In the genomic region with DNA sequence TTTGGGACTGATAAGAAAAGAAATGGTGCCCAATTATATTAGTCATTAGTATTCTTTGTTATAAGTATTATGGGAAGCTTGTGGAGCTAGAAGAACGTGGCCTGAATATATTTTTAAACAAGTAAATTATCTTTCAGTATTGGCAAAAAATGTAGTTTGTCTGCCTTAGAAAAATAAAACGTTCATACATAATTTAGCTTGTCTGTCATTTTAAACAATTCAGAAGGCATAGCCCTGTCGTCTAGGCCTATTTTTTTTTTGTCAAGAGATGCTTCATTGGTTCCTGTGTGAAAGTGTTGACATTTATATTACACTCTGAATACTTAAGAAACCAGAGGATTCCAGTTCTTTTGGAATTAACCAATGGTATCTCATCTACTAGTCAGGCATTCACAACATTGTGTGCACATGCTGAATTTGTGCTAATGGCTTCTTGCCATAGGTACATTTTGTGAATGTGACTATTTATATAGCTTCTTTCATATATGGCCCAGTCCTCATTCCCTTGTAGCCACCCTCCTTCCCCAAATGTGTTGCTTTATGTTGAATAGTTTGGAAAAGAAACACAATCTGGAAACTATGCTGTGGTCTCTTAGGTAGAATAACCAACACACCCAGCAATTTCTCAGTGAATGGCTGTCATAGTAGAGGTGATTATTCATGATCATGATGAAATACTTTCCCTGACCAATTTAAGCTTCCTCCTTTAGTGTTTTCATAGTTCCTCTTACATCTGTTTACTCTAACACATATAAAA, we compare ENCODE assay signal across 13 cellular contexts.
A peak's percentile ranks its signal among the peaks of the same experiment; 100 is the strongest.
DNase-seq lines count a peak whose midpoint lies in the region; ATAC-seq and TF ChIP-seq lines count a peak whose summit lies in the region.
"Had no signal": no experiment of that assay in that cellular context is flagged by ENCODE, and none has a peak within 500 bp of the region (broad histone marks: within the 10 kb centered on the region; RNA-seq: fewer than 3 reads in every experiment).

No MANE protein-coding gene starts in this region.

- H3K9ac ChIP-seq in mammary epithelial cell (ENCODE audit: insufficient read depth, low read length): no peak overlapping the region

- H3K36me3 ChIP-seq in mammary epithelial cell (ENCODE audit: insufficient read depth, low read length): no peaks in the 10 kb centered on the region
- no peaks in the 10 kb centered on the region for H3K36me3 ChIP-seq in mucosa of descending colon (ENCODE audit: low read depth)
- no peaks in the 10 kb centered on the region for H3K36me3 ChIP-seq in suprapubic skin
- H3K36me3 ChIP-seq in tibial nerve: no peaks in the 10 kb centered on the region

- intact Hi-C loops in mammary epithelial cell (cut with micrococcal nuclease) (no loop called here), mucosa of descending colon (cut with DNase I, micrococcal nuclease) (no loop called here), posterior vena cava (cut with DNase I) (no loop called here)

- CTCF ChIA-PET in mammary epithelial cell (lab: Charles Lee; ENCODE audit: low non-redundant PET): interaction anchor here (0.7 kb wide), 1 partner anchor 1088 kb away, joined by 6 read pairs; no protein-coding TSS in a partner anchor

- TF ChIP-seq EP300 in suprapubic skin (IDR thresholded peaks at IDR 0.05) (no peak), tibial nerve (IDR thresholded peaks at IDR 0.05) (no peak)

- H3K9me3 ChIP-seq in mammary epithelial cell (replicated peaks; ENCODE audit: insufficient read depth, low read length) (no peaks in the 10 kb centered on the region), mucosa of descending colon (no peaks in the 10 kb centered on the region), suprapubic skin (no peaks in the 10 kb centered on the region), tibial nerve (no peaks in the 10 kb centered on the region)

- no peak overlapping the region for H3K4me2 ChIP-seq in mammary epithelial cell (ENCODE audit: insufficient read depth, low read depth, low read length)

- 91% methylated on average over 3 of the region's 3 CpGs for WGBS in mammary epithelial cell (ENCODE audit: low coverage, missing lambda C conversion rate)
- 58% methylated on average over 3 of the region's 3 CpGs for WGBS in suprapubic skin
- 67% methylated on average over 3 of the region's 3 CpGs for WGBS in tibial nerve, 2 donors

- H4K20me1 ChIP-seq in mammary epithelial cell (ENCODE audit: insufficient read depth, low read length): no peaks in the 10 kb centered on the region

- TF ChIP-seq CTCF in mammary epithelial cell (conservative IDR thresholded peaks at IDR 0.05 in 1 of 2, IDR thresholded peaks at IDR 0.05 in 1 of 2; ENCODE audit: extremely low read depth in 1 of 2, insufficient read depth in 1 of 2, low read depth in 1 of 2, low read length in 2 of 2) (no peak), mucosa of descending colon (IDR thresholded peaks at IDR 0.05) (no peak), suprapubic skin (IDR thresholded peaks at IDR 0.05) (no peak), tibial nerve (IDR thresholded peaks at IDR 0.05) (no peak)

- dilution Hi-C loops in mammary epithelial cell (cut with HindIII; ENCODE audit: low sequenced_read_pairs): no loop called here

- in situ Hi-C loops in mammary epithelial cell (cut with MboI; ENCODE audit: low sequenced_read_pairs in 2 of 2): no loop called here

- H3K4me1 ChIP-seq in mammary epithelial cell (ENCODE audit: insufficient read depth, low read length): peaks cover 7% of the 10 kb centered on the region
- no peaks in the 10 kb centered on the region for H3K4me1 ChIP-seq in mucosa of descending colon (ENCODE audit: low read depth)
- H3K4me1 ChIP-seq in suprapubic skin: no peaks in the 10 kb centered on the region
- H3K4me1 ChIP-seq in tibial nerve: peaks cover 0 to 16% (median 3%) of the 10 kb centered on the region in 4 donors

- no TSS peak for BruUV-seq in mammary epithelial cell (replicated peaks; lab: Mats Ljungman, UMichigan)

- no peaks in the 10 kb centered on the region for H3K79me2 ChIP-seq in mammary epithelial cell (ENCODE audit: insufficient read depth, low read length)

- TF ChIP-seq POLR2A in suprapubic skin (IDR thresholded peaks at IDR 0.05) (no peak), tibial nerve (IDR thresholded peaks at IDR 0.05) (no peak)

- H3K4me3 ChIP-seq in mammary epithelial cell (replicated peaks in 1 of 3; ENCODE audit: insufficient read depth in 1 of 3, low read depth in 2 of 3, low read length in 3 of 3) (no peak overlapping the region), mucosa of descending colon (no peak overlapping the region), suprapubic skin (no peak overlapping the region), tibial nerve (no peak overlapping the region)
- H3K4me3 ChIP-seq: skin epidermis had no signal

- peak; percentile 88 for ATAC-seq in mucosa of descending colon

- peak; percentile 34 for DNase-seq in EL
- DNase-seq in MV-4-11 (lab: John Stamatoyannopoulos, UW): peak; percentile 83
- peak; percentile 51 for DNase-seq in mammary epithelial cell
- DNase-seq in mucosa of descending colon: no peak
- DNase-seq in NCI-H146 treated with DMSO at 0.1 percent for 48 hours (lab: John Stamatoyannopoulos, UW; ENCODE audit: unreplicated experiment): no peak
- no peak for DNase-seq in posterior vena cava (ENCODE audit: low spot score)
- no peak for DNase-seq in suprapubic skin (ENCODE audit: low spot score in 2 of 2)
- DNase-seq in tibial nerve (ENCODE audit: low spot score in 2 of 2): no peak
- DNase-seq: activated CD4-positive, alpha-beta T cell treated with anti-CD3 and anti-CD28 coated beads for 48 hours; activated naive CD4-positive, alpha-beta T cell treated with anti-CD3 and anti-CD28 coated beads, Interleukin-2, amount 50 U/mL, for 16 hours; DMS 273 treated with DMSO at 0.1 percent for 48 hours; SHP77 treated with DMSO at 0.1 percent for 48 hours had no signal

- H2AFZ ChIP-seq in mammary epithelial cell (ENCODE audit: low read depth, low read length): no peak overlapping the region

- H3K27me3 ChIP-seq in mammary epithelial cell (ENCODE audit: insufficient read depth, low read length) (no peaks in the 10 kb centered on the region), suprapubic skin (no peaks in the 10 kb centered on the region), tibial nerve (no peaks in the 10 kb centered on the region)

- H3K27ac ChIP-seq in mammary epithelial cell (ENCODE audit: insufficient read depth, low read depth, low read length) (no peak overlapping the region), suprapubic skin (no peak overlapping the region), tibial nerve (no peak overlapping the region)
- H3K27ac ChIP-seq: skin epidermis had no signal

Comparison
In these comparisons a context has a peak if more than half of its experiments do, and no peak if none do; other contexts are left out.
1. DNase-seq: peak in EL (single experiment), MV-4-11 (single experiment) and mammary epithelial cell (single experiment); none in mucosa of descending colon (0 of 3), NCI-H146 treated with DMSO at 0.1 percent for 48 hours (single experiment), posterior vena cava (single experiment), suprapubic skin (0 of 2) and tibial nerve (0 of 2).